In the genomic region with DNA sequence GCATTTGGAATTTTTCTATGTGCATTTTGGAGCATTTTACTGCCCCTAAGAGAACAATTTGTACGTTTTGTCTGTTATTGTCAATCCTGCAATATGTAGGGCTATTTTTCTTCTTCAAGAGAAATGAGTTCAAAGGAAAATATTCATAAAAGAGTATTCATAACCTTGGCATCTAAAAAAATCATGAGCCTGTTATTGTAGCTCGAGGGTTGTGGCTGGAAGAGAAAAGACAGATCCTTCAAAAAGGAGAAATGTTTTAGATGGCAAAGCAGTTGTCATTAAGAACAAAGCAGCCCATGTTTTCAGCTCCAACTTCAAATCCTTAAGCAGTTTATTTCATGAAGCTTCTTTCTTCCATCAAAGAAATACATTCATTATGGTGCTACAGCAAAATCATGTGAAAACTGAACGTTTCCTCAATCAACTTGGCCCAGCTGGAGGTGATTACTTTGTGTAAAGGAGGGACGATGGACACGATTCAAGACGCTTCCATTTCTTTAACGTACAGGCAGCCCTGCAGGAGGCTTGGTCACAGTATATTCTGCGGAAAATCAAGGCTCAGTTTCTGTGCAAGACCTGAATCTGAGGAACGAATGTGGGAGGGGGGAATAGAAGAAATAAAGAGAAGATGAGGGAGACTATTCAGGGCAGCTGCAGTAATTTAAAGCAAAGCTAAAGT, we compare ENCODE assay signal across 2 cellular contexts.
TF ChIP-seq lines count a peak whose summit lies in the region.

No MANE protein-coding gene starts in this region.

TF ChIP-seq in SK-N-SH, 30 proteins besides CTCF, POLR2A, EP300 and RAD21 (continued from another document):
- TF ChIP-seq PBX3 (IDR thresholded peaks at IDR 0.05) (no peak), GATA2 (CRISPR knock-in tag; IDR thresholded peaks at IDR 0.05) (no peak)

TF ChIP-seq in SK-N-SH treated with all-trans-retinoic acid at 6 μM for 48 hours, 23 proteins besides CTCF, POLR2A, EP300 and RAD21 (continued from another document):
- TF ChIP-seq TOX (CRISPR knock-in tag; IDR thresholded peaks at IDR 0.05; ENCODE audit: borderline replicate concordance), result no peak
- TF ChIP-seq PPARA (CRISPR knock-in tag; IDR thresholded peaks at IDR 0.05; ENCODE audit: borderline replicate concordance), result no peak
- no peak for TF ChIP-seq RARB (CRISPR knock-in tag; IDR thresholded peaks at IDR 0.05)
- TF ChIP-seq SNAI2 (CRISPR knock-in tag; IDR thresholded peaks at IDR 0.05), result no peak
- TF ChIP-seq ESRRG (CRISPR knock-in tag; IDR thresholded peaks at IDR 0.05), result no peak
- TF ChIP-seq ZFP30 (CRISPR knock-in tag; IDR thresholded peaks at IDR 0.05), result no peak
- no peak for TF ChIP-seq POU6F1 (CRISPR knock-in tag; IDR thresholded peaks at IDR 0.05; ENCODE audit: borderline replicate concordance, low read depth)
- no peak for TF ChIP-seq ARNTL (CRISPR knock-in tag; IDR thresholded peaks at IDR 0.05; ENCODE audit: borderline replicate concordance, low read depth)
- TF ChIP-seq ISL1 (CRISPR knock-in tag; IDR thresholded peaks at IDR 0.05), result no peak
- TF ChIP-seq OSR1 (CRISPR knock-in tag; IDR thresholded peaks at IDR 0.05), result no peak
- TF ChIP-seq TSHZ2 (CRISPR knock-in tag; IDR thresholded peaks at IDR 0.05), result no peak
